In the genomic region with DNA sequence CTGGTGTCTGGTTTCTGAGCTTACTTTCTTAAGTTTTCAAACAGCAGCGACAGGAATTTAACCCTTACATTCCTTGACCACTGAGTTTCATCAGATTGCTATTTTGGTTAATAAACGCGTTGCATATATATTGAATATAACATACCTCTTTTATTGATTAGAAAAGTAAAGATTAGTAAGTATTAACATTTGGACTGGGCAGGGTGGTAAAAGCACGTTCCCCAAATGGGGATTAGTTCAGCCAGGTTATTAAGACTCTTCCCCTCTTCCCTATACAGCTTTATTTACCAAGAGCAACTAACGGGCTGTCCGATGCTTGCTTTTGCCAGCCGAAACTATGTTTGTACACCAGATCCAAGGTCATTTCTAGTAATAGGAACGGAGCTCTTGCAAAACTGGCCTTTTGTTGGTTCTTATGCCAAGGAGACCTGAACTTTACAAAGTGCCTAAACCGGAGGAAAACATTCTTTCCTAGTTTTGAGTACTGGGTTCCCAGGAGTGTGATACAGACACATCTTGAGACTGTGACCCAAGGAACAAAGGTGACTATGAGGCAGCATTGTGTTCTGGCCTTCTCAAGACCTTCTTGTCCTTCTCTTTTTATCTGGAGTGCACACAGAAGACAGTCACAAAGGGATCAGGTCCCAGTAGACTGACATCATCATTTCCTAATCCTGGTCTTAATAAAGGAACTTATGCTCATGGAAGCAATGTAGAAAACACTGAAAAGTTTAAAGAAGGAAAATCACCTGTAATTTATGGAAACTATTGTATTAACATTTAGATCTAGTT, we compare ENCODE assay signal across 10 cellular contexts. TPM values are rescaled to one million over a fixed set of nuclear protein-coding genes. Genes with fewer than 3 reads are reported as not detected.
A peak's percentile ranks its signal among the peaks of the same experiment; 100 is the strongest.
DNase-seq lines count a peak whose midpoint lies in the region; ATAC-seq lines count a peak whose summit lies in the region.
"Had no signal": no experiment of that assay in that cellular context is flagged by ENCODE, and none has a peak within 500 bp of the region (broad histone marks: within the 10 kb centered on the region; RNA-seq: fewer than 3 reads in every experiment).

No MANE protein-coding gene starts in this region.

- ATAC-seq in central memory CD8-positive, alpha-beta T cell (replicated peaks; ENCODE audit: extremely low read depth, poor library complexity, severe bottlenecking): no peak
- ATAC-seq: gastroesophageal sphincter had no signal

- no peak overlapping the region for H2AFZ ChIP-seq in neuron (ENCODE audit: low read depth, low read length)

- no peaks in the 10 kb centered on the region for H3K36me3 ChIP-seq in neuron (ENCODE audit: insufficient read depth, low read length)
- H3K36me3 ChIP-seq: gastroesophageal sphincter had no signal

- no peak overlapping the region for H3K27ac Mint-ChIP-seq in activated CD4-positive, alpha-beta T cell treated with anti-CD3 and anti-CD28 coated beads, Interleukin-2, amount 10 ng/mL, durations not matched to agents 24 days and 14 days
- peak overlapping the region; percentile 16 for H3K27ac Mint-ChIP-seq in central memory CD8-positive, alpha-beta T cell (ENCODE audit: low read depth)
- H3K27ac Mint-ChIP-seq: memory B cell had no signal

- no peaks in the 10 kb centered on the region for H3K27me3 Mint-ChIP-seq in activated CD4-positive, alpha-beta T cell treated with anti-CD3 and anti-CD28 coated beads, Interleukin-2, amount 10 ng/mL, durations not matched to agents 24 days and 14 days
- no peaks in the 10 kb centered on the region for H3K27me3 Mint-ChIP-seq in central memory CD8-positive, alpha-beta T cell
- H3K27me3 Mint-ChIP-seq: memory B cell had no signal

- intact Hi-C loops in activated CD4-positive, alpha-beta T cell treated with anti-CD3 and anti-CD28 coated beads, Interleukin-2, amount 10 ng/mL, durations not matched to agents 24 days and 14 days (cut with micrococcal nuclease): loop anchor here (10.0 kb wide), 1 partner anchor 967 kb away; a partner anchor contains a TSS

- no peak for DNase-seq in activated CD4-positive, alpha-beta T cell treated with anti-CD3 and anti-CD28 coated beads, Interleukin-2, amount 10 ng/mL, durations not matched to agents 24 days and 14 days
- no peak for DNase-seq in activated CD4-positive, alpha-beta T cell treated with anti-CD3 and anti-CD28 coated beads for 4 hours
- DNase-seq in NCI-H82 (lab: John Stamatoyannopoulos, UW) (peak; percentile 47), NCI-H2196 (lab: John Stamatoyannopoulos, UW; ENCODE audit: unreplicated experiment) (no peak), NCI-H2227 (lab: John Stamatoyannopoulos, UW; ENCODE audit: unreplicated experiment) (no peak)
- no peak for DNase-seq in central memory CD8-positive, alpha-beta T cell (ENCODE audit: low spot score in 2 of 2)
- no peak for DNase-seq in effector CD4-positive, alpha-beta T cell

- H3K4me1 ChIP-seq in neuron (ENCODE audit: insufficient read depth, low read length): peaks cover 38% of the 10 kb centered on the region

- no peaks in the 10 kb centered on the region for H3K9me3 ChIP-seq in neuron (ENCODE audit: low read length)
- H3K9me3 ChIP-seq: gastroesophageal sphincter had no signal

- H3K27me3 ChIP-seq in neuron (ENCODE audit: insufficient read depth, low read length): no peaks in the 10 kb centered on the region
- H3K27me3 ChIP-seq: gastroesophageal sphincter had no signal

- peaks cover 31% of the 10 kb centered on the region for H3K4me1 Mint-ChIP-seq in activated CD4-positive, alpha-beta T cell treated with anti-CD3 and anti-CD28 coated beads, Interleukin-2, amount 10 ng/mL, durations not matched to agents 24 days and 14 days
- peaks cover 55% of the 10 kb centered on the region for H3K4me1 Mint-ChIP-seq in central memory CD8-positive, alpha-beta T cell

- peak overlapping the region; percentile 91 for H3K4me3 Mint-ChIP-seq in activated CD4-positive, alpha-beta T cell treated with anti-CD3 and anti-CD28 coated beads, Interleukin-2, amount 10 ng/mL, durations not matched to agents 24 days and 14 days
- H3K4me3 Mint-ChIP-seq in central memory CD8-positive, alpha-beta T cell: no peak overlapping the region
- H3K4me3 Mint-ChIP-seq: memory B cell had no signal

- peaks cover 17% of the 10 kb centered on the region for H3K36me3 Mint-ChIP-seq in activated CD4-positive, alpha-beta T cell treated with anti-CD3 and anti-CD28 coated beads, Interleukin-2, amount 10 ng/mL, durations not matched to agents 24 days and 14 days (ENCODE audit: low read depth)
- H3K36me3 Mint-ChIP-seq in central memory CD8-positive, alpha-beta T cell (ENCODE audit: insufficient read depth): peaks cover 12% of the 10 kb centered on the region

- peak overlapping the region; percentile 61 for H3K4me3 ChIP-seq in neuron (ENCODE audit: low read length)
- H3K4me3 ChIP-seq: gastroesophageal sphincter had no signal

- no peaks in the 10 kb centered on the region for H3K9me3 Mint-ChIP-seq in activated CD4-positive, alpha-beta T cell treated with anti-CD3 and anti-CD28 coated beads, Interleukin-2, amount 10 ng/mL, durations not matched to agents 24 days and 14 days
- no peaks in the 10 kb centered on the region for H3K9me3 Mint-ChIP-seq in central memory CD8-positive, alpha-beta T cell
- H3K9me3 Mint-ChIP-seq: memory B cell had no signal

RNA-seq across cellular contexts. Expression of a gene that starts 2.6 kb away (rescaled TPM):
- total RNA-seq in activated CD4-positive, alpha-beta T cell treated with anti-CD3 and anti-CD28 coated beads, Interleukin-2, amount 10 ng/mL, durations not matched to agents 24 days and 14 days: 43.7 and 45.6 TPM in 2 replicates

RNA-seq across cellular contexts. Expression of a gene that starts 21.0 kb away (rescaled TPM):
- total RNA-seq in activated CD4-positive, alpha-beta T cell treated with anti-CD3 and anti-CD28 coated beads, Interleukin-2, amount 10 ng/mL, durations not matched to agents 24 days and 14 days: 45.2 and 46.3 TPM in 2 replicates
